Comparison of ENCODE assay signal across 1 cellular context in the genomic region with DNA sequence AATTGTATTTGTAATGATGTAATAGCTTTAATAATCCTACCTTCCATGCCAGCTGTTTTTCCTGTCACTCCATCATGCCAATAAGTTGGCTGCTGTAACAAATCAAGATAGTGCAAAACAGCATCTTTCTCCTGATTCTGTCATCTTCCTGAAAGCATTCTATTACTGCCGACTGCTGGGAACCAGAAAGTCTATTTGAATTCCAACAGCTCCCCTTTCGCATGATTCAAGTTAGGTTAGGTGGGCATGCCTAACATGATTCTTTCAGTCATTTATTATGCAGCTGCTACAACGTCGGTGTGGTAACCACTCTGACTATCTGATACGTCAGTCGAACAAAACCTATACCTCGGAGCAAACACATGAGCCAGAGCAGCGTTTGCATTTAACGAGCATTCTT.
TF ChIP-seq lines count a peak whose summit lies in the region.

No MANE protein-coding gene starts in this region.

TF ChIP-seq in GM23338, 12 proteins besides CTCF, POLR2A, EP300 and RAD21 (continued from another document):
- TF ChIP-seq, protein P1, sequence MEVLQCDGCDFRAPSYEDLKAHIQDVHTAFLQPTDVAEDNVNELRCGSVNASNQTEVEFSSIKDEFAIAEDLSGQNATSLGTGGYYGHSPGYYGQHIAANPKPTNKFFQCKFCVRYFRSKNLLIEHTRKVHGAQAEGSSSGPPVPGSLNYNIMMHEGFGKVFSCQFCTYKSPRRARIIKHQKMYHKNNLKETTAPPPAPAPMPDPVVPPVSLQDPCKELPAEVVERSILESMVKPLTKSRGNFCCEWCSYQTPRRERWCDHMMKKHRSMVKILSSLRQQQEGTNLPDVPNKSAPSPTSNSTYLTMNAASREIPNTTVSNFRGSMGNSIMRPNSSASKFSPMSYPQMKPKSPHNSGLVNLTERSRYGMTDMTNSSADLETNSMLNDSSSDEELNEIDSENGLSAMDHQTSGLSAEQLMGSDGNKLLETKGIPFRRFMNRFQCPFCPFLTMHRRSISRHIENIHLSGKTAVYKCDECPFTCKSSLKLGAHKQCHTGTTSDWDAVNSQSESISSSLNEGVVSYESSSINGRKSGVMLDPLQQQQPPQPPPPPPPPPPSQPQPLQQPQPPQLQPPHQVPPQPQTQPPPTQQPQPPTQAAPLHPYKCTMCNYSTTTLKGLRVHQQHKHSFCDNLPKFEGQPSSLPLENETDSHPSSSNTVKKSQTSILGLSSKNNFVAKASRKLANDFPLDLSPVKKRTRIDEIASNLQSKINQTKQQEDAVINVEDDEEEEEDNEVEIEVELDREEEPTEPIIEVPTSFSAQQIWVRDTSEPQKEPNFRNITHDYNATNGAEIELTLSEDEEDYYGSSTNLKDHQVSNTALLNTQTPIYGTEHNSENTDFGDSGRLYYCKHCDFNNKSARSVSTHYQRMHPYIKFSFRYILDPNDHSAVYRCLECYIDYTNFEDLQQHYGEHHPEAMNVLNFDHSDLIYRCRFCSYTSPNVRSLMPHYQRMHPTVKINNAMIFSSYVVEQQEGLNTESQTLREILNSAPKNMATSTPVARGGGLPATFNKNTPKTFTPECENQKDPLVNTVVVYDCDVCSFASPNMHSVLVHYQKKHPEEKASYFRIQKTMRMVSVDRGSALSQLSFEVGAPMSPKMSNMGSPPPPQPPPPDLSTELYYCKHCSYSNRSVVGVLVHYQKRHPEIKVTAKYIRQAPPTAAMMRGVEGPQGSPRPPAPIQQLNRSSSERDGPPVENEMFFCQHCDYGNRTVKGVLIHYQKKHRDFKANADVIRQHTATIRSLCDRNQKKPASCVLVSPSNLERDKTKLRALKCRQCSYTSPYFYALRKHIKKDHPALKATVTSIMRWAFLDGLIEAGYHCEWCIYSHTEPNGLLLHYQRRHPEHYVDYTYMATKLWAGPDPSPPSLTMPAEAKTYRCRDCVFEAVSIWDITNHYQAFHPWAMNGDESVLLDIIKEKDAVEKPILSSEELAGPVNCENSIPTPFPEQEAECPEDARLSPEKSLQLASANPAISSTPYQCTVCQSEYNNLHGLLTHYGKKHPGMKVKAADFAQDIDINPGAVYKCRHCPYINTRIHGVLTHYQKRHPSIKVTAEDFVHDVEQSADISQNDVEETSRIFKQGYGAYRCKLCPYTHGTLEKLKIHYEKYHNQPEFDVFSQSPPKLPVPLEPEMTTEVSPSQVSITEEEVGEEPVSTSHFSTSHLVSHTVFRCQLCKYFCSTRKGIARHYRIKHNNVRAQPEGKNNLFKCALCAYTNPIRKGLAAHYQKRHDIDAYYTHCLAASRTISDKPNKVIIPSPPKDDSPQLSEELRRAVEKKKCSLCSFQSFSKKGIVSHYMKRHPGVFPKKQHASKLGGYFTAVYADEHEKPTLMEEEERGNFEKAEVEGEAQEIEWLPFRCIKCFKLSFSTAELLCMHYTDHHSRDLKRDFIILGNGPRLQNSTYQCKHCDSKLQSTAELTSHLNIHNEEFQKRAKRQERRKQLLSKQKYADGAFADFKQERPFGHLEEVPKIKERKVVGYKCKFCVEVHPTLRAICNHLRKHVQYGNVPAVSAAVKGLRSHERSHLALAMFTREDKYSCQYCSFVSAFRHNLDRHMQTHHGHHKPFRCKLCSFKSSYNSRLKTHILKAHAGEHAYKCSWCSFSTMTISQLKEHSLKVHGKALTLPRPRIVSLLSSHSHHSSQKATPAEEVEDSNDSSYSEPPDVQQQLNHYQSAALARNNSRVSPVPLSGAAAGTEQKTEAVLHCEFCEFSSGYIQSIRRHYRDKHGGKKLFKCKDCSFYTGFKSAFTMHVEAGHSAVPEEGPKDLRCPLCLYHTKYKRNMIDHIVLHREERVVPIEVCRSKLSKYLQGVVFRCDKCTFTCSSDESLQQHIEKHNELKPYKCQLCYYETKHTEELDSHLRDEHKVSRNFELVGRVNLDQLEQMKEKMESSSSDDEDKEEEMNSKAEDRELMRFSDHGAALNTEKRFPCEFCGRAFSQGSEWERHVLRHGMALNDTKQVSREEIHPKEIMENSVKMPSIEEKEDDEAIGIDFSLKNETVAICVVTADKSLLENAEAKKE (CRISPR knock-in tag; IDR thresholded peaks at IDR 0.05) = no peak
- no peak for TF ChIP-seq EZH2phosphoT487 (IDR thresholded peaks at IDR 0.05; ENCODE audit: unreplicated experiment)
- TF ChIP-seq ZNF331 (CRISPR knock-in tag; IDR thresholded peaks at IDR 0.05; ENCODE audit: low read depth) = no peak
- TF ChIP-seq, protein P2, sequence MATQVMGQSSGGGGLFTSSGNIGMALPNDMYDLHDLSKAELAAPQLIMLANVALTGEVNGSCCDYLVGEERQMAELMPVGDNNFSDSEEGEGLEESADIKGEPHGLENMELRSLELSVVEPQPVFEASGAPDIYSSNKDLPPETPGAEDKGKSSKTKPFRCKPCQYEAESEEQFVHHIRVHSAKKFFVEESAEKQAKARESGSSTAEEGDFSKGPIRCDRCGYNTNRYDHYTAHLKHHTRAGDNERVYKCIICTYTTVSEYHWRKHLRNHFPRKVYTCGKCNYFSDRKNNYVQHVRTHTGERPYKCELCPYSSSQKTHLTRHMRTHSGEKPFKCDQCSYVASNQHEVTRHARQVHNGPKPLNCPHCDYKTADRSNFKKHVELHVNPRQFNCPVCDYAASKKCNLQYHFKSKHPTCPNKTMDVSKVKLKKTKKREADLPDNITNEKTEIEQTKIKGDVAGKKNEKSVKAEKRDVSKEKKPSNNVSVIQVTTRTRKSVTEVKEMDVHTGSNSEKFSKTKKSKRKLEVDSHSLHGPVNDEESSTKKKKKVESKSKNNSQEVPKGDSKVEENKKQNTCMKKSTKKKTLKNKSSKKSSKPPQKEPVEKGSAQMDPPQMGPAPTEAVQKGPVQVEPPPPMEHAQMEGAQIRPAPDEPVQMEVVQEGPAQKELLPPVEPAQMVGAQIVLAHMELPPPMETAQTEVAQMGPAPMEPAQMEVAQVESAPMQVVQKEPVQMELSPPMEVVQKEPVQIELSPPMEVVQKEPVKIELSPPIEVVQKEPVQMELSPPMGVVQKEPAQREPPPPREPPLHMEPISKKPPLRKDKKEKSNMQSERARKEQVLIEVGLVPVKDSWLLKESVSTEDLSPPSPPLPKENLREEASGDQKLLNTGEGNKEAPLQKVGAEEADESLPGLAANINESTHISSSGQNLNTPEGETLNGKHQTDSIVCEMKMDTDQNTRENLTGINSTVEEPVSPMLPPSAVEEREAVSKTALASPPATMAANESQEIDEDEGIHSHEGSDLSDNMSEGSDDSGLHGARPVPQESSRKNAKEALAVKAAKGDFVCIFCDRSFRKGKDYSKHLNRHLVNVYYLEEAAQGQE (IDR thresholded peaks at IDR 0.05; ENCODE audit: unreplicated experiment) = no peak
- TF ChIP-seq, protein P3, sequence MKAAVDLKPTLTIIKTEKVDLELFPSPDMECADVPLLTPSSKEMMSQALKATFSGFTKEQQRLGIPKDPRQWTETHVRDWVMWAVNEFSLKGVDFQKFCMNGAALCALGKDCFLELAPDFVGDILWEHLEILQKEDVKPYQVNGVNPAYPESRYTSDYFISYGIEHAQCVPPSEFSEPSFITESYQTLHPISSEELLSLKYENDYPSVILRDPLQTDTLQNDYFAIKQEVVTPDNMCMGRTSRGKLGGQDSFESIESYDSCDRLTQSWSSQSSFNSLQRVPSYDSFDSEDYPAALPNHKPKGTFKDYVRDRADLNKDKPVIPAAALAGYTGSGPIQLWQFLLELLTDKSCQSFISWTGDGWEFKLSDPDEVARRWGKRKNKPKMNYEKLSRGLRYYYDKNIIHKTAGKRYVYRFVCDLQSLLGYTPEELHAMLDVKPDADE (IDR thresholded peaks at IDR 0.05) = no peak
